ENCODE assay signal across 8 cellular contexts in the genomic region with DNA sequence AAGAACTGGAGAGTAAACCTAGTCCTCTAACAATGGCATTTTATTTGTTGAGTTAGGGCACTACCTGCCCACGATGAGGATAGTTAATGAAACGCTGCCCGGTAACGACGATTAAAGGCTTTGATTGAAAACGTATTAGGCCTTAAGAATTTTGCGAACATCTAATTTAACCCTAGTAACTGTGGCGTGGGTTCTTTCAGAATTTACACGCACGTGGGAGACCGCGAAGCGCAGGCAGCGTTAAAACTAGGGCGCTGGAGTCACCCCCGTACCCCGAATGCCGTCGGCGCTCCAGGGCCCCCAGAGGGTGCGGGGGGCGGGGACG. TPM values are rescaled to one million over a fixed set of nuclear protein-coding genes. Genes with fewer than 3 reads are reported as not detected.
A peak's percentile ranks its signal among the peaks of the same experiment; 100 is the strongest.
DNase-seq lines count a peak whose midpoint lies in the region; ATAC-seq, FAIRE-seq and TF ChIP-seq lines count a peak whose summit lies in the region.

No MANE protein-coding gene starts in this region.

- peak overlapping the region; percentile 97 to 100 for H3K27ac ChIP-seq in lung (ENCODE audit: low read depth in 1 of 2, low read length in 1 of 2)
- H3K27ac ChIP-seq in urinary bladder (ENCODE audit: low read depth): peak overlapping the region; percentile 97

- peak; percentile 47 to 48 for DNase-seq in stimulated activated CD4-positive, alpha-beta T cell treated with anti-CD3 and anti-CD28 coated beads, Interleukin-15, amount 100 ng/mL, for 48 hours (ENCODE audit: low read depth in 2 of 2)
- no peak for DNase-seq in stimulated activated CD4-positive, alpha-beta T cell treated with anti-CD3 and anti-CD28 coated beads, Interleukin-2, amount 100 ng/mL, for 24 hours
- peak; percentile 28 for DNase-seq in LoVo (ENCODE audit: low spot score)
- DNase-seq in bronchial epithelial cell (ENCODE audit: low read depth): no peak
- DNase-seq in lung (ENCODE audit: low spot score): no peak
- DNase-seq in NCI-H524 (lab: John Stamatoyannopoulos, UW): no peak

- H3K4me3 ChIP-seq in bronchial epithelial cell (ENCODE audit: low read depth, low read length) (peak overlapping the region; percentile 97), lung (peak overlapping the region; percentile 85), urinary bladder (ENCODE audit: low read depth, low read length) (peak overlapping the region; percentile 97)

- H3K9me3 ChIP-seq in lung (ENCODE audit: control insufficient read depth in 2 of 2, insufficient read depth in 1 of 2, low read length in 1 of 2): no peaks in the 10 kb centered on the region

- 0 to 1% methylated on average over 23 of the region's 23 CpGs for WGBS in lung, 2 donors
- WGBS in urinary bladder: under 1% methylated on average over 23 of the region's 23 CpGs

- no peak for FAIRE-seq in bronchial epithelial cell (lab: Jason Lieb, UNC)

- no peaks in the 10 kb centered on the region for H3K27me3 ChIP-seq in bronchial epithelial cell (ENCODE audit: control insufficient read depth, insufficient read depth, low read length)
- H3K27me3 ChIP-seq in lung (ENCODE audit: control insufficient read depth, insufficient read depth): no peaks in the 10 kb centered on the region

- H3K36me3 ChIP-seq in bronchial epithelial cell (ENCODE audit: control insufficient read depth, insufficient read depth, low read length) (no peaks in the 10 kb centered on the region), lung (ENCODE audit: control insufficient read depth in 2 of 2, insufficient read depth in 2 of 2, low read length in 2 of 2) (no peaks in the 10 kb centered on the region), urinary bladder (ENCODE audit: insufficient read depth) (no peaks in the 10 kb centered on the region)

- no peak for TF ChIP-seq CTCF in bronchial epithelial cell (IDR thresholded peaks at IDR 0.05; ENCODE audit: insufficient read depth, low read length, severe bottlenecking)
- no peak for TF ChIP-seq CTCF in lung (IDR thresholded peaks at IDR 0.05; ENCODE audit: control extremely low read depth, extremely low read depth)

- peaks cover 0 to 9% of the 10 kb centered on the region in 2 donors for H3K4me1 ChIP-seq in lung (ENCODE audit: control insufficient read depth in 2 of 2, insufficient read depth in 2 of 2, low read length in 2 of 2)
- no peaks in the 10 kb centered on the region for H3K4me1 ChIP-seq in urinary bladder (ENCODE audit: insufficient read depth)

- ATAC-seq in lung (ENCODE audit: insufficient read depth, low FRiP score) (no peak), HG02973 (IDR thresholded peaks at IDR 0.05; ENCODE audit: unreplicated experiment) (no peak)

RNA-seq across cellular contexts. Expression of a gene that starts 0.7 kb away (rescaled TPM):
- total RNA-seq in bronchial epithelial cell (42.1 and 45.3 TPM in 2 replicates), lung (100 to 1,000 TPM in 1 of 2 donors, 10 to 100 TPM in 1; 40.3 to 179 TPM), urinary bladder (349 TPM)
- polyA plus RNA-seq in lung (10 to 100 TPM in 1 of 2 donors, 1 to 10 TPM in 1; 7.3 to 22.6 TPM), urinary bladder (20.7 TPM)

Comparison
In these comparisons a context has a peak if more than half of its experiments do, and no peak if none do; other contexts are left out.
1. DNase-seq: peak in stimulated activated CD4-positive, alpha-beta T cell treated with anti-CD3 and anti-CD28 coated beads, Interleukin-15, amount 100 ng/mL, for 48 hours (2 of 2) and LoVo (single experiment); none in stimulated activated CD4-positive, alpha-beta T cell treated with anti-CD3 and anti-CD28 coated beads, Interleukin-2, amount 100 ng/mL, for 24 hours (0 of 2), bronchial epithelial cell (single experiment), lung (single experiment) and NCI-H524 (0 of 2).
2. Peak in every context shown above with its lines, with median percentiles within 50 percentile points of each other: H3K4me3 ChIP-seq.